Comparison of ENCODE assay signal across 2 cellular contexts in the genomic region with DNA sequence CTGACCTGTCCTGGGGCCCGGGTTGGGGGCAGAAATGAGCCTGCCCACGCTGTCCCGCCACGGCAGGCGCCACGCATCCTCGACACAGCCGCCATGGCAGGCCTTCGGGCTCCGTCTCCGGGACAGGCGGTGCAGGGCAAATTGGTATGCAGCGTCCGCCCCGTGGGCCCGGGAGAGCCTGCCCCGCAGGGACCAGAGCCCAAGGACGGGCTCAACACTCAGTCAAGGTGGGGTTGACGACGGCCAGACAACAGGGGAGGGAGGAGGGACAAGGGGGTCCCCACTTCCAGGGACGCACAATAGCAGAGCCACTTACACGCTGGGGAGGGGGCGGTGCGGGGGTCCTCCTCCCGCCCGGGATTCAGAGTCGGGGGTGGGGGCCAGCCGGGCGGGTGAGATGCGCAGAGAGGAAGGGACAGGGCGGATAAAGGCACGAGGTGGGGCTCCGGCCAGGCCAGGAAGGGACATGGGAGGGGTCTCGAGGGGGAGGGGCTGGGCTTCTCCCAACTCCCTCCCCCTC.
TF ChIP-seq lines count a peak whose summit lies in the region.

No MANE protein-coding gene starts in this region.

TF ChIP-seq in SK-N-SH, 30 proteins besides CTCF, POLR2A, EP300 and RAD21 (continued from another document):
- TF ChIP-seq, protein P1, sequence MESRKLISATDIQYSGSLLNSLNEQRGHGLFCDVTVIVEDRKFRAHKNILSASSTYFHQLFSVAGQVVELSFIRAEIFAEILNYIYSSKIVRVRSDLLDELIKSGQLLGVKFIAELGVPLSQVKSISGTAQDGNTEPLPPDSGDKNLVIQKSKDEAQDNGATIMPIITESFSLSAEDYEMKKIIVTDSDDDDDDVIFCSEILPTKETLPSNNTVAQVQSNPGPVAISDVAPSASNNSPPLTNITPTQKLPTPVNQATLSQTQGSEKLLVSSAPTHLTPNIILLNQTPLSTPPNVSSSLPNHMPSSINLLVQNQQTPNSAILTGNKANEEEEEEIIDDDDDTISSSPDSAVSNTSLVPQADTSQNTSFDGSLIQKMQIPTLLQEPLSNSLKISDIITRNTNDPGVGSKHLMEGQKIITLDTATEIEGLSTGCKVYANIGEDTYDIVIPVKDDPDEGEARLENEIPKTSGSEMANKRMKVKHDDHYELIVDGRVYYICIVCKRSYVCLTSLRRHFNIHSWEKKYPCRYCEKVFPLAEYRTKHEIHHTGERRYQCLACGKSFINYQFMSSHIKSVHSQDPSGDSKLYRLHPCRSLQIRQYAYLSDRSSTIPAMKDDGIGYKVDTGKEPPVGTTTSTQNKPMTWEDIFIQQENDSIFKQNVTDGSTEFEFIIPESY (IDR thresholded peaks at IDR 0.05; ENCODE audit: borderline replicate concordance, low read depth): no peak
- no peak for TF ChIP-seq SMC3 (IDR thresholded peaks at IDR 0.05; ENCODE audit: low read depth, low read length)
- no peak for TF ChIP-seq TCF12 (IDR thresholded peaks at IDR 0.05)
- TF ChIP-seq CHD2 (IDR thresholded peaks at IDR 0.05; ENCODE audit: low read length, partially characterized antibody): no peak
- no peak for TF ChIP-seq RFX5 (IDR thresholded peaks at IDR 0.05; ENCODE audit: low read length)

TF ChIP-seq in SK-N-SH treated with all-trans-retinoic acid at 6 μM for 48 hours, 23 proteins besides CTCF, POLR2A, EP300 and RAD21:
- TF ChIP-seq, protein P2, sequence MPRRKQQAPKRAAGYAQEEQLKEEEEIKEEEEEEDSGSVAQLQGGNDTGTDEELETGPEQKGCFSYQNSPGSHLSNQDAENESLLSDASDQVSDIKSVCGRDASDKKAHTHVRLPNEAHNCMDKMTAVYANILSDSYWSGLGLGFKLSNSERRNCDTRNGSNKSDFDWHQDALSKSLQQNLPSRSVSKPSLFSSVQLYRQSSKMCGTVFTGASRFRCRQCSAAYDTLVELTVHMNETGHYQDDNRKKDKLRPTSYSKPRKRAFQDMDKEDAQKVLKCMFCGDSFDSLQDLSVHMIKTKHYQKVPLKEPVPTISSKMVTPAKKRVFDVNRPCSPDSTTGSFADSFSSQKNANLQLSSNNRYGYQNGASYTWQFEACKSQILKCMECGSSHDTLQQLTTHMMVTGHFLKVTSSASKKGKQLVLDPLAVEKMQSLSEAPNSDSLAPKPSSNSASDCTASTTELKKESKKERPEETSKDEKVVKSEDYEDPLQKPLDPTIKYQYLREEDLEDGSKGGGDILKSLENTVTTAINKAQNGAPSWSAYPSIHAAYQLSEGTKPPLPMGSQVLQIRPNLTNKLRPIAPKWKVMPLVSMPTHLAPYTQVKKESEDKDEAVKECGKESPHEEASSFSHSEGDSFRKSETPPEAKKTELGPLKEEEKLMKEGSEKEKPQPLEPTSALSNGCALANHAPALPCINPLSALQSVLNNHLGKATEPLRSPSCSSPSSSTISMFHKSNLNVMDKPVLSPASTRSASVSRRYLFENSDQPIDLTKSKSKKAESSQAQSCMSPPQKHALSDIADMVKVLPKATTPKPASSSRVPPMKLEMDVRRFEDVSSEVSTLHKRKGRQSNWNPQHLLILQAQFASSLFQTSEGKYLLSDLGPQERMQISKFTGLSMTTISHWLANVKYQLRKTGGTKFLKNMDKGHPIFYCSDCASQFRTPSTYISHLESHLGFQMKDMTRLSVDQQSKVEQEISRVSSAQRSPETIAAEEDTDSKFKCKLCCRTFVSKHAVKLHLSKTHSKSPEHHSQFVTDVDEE (CRISPR knock-in tag; IDR thresholded peaks at IDR 0.05): no peak
- TF ChIP-seq CSDC2 (CRISPR knock-in tag; IDR thresholded peaks at IDR 0.05): no peak
- no peak for TF ChIP-seq BACH2 (CRISPR knock-in tag; IDR thresholded peaks at IDR 0.05; ENCODE audit: borderline replicate concordance)
- TF ChIP-seq TOX (CRISPR knock-in tag; IDR thresholded peaks at IDR 0.05; ENCODE audit: borderline replicate concordance): no peak
- TF ChIP-seq OSR1 (CRISPR knock-in tag; IDR thresholded peaks at IDR 0.05): no peak
- no peak for TF ChIP-seq TCF4 (CRISPR knock-in tag; IDR thresholded peaks at IDR 0.05; ENCODE audit: borderline replicate concordance)
